Comparison of ENCODE assay signal across 18 cellular contexts in genomic region chr10:28020993-28021982, GRCh38. TPM values are rescaled to one million over a fixed set of nuclear protein-coding genes. Genes with fewer than 3 reads are reported as not detected.
"Had no signal": no experiment of that assay in that cellular context is flagged by ENCODE, and none has a peak within 500 bp of the region (broad histone marks: within the 10 kb centered on the region; RNA-seq: fewer than 3 reads in every experiment).

No MANE protein-coding gene starts in this region.

- H3K27me3 ChIP-seq: gastroesophageal sphincter, ovary, transverse colon had no signal

- H3K36me3 Mint-ChIP-seq: activated CD4-positive, alpha-beta memory T cell treated with anti-CD3 and anti-CD28 coated beads for 36 hours; activated CD8-positive, alpha-beta memory T cell treated with anti-CD3 and anti-CD28 coated beads, Interleukin-2, amount 10 ng/mL, durations not matched to agents 7 days and 5 days; mesothelial cell of epicardium; stimulated activated effector memory CD8-positive, alpha-beta T cell treated with anti-CD3 and anti-CD28 coated beads, Interleukin-12 subunit alpha, Interleukin-12 subunit beta, amount 100 ng/mL, for 72 hours had no signal

- H3K36me3 ChIP-seq: gastroesophageal sphincter, lower lobe of right lung, ovary, transverse colon had no signal

- H3K9me3 Mint-ChIP-seq: activated CD4-positive, alpha-beta memory T cell treated with anti-CD3 and anti-CD28 coated beads for 36 hours; activated naive CD4-positive, alpha-beta T cell treated with anti-CD3 and anti-CD28 coated beads for 36 hours; activated naive CD8-positive, alpha-beta T cell treated with anti-CD3 and anti-CD28 coated beads, Interleukin-2, amount 50 U/mL, for 24 hours; activated T-helper 2 cell treated with anti-CD3 and anti-CD28 coated beads, Interferon-gamma antibody, Interleukin-2, Interleukin-4, amounts not matched to agents 10 μg/mL and 5 μg/mL and 100 μg/mL, durations not matched to agents 14 hours and 24 hours and 36 hours; mesothelial cell of epicardium; neural crest cell; stimulated activated effector memory CD8-positive, alpha-beta T cell treated with anti-CD3 and anti-CD28 coated beads, Interleukin-12 subunit alpha, Interleukin-12 subunit beta, amount 100 ng/mL, for 72 hours had no signal

- H3K4me3 Mint-ChIP-seq: activated CD4-positive, alpha-beta memory T cell treated with anti-CD3 and anti-CD28 coated beads for 36 hours; activated CD8-positive, alpha-beta memory T cell treated with anti-CD3 and anti-CD28 coated beads, Interleukin-2, amount 10 ng/mL, durations not matched to agents 7 days and 5 days; activated naive CD4-positive, alpha-beta T cell treated with anti-CD3 and anti-CD28 coated beads for 36 hours; activated naive CD8-positive, alpha-beta T cell treated with anti-CD3 and anti-CD28 coated beads, Interleukin-2, amount 50 U/mL, for 24 hours; mesothelial cell of epicardium; neural crest cell; stimulated activated effector memory CD8-positive, alpha-beta T cell treated with anti-CD3 and anti-CD28 coated beads, Interleukin-12 subunit alpha, Interleukin-12 subunit beta, amount 100 ng/mL, for 72 hours had no signal

- H3K9me3 ChIP-seq: gastroesophageal sphincter, lower lobe of right lung, ovary, transverse colon had no signal

- H3K27ac Mint-ChIP-seq: activated CD4-positive, alpha-beta memory T cell treated with anti-CD3 and anti-CD28 coated beads for 36 hours; activated CD8-positive, alpha-beta memory T cell treated with anti-CD3 and anti-CD28 coated beads, Interleukin-2, amount 10 ng/mL, durations not matched to agents 7 days and 5 days; activated naive CD4-positive, alpha-beta T cell treated with anti-CD3 and anti-CD28 coated beads for 36 hours; activated naive CD8-positive, alpha-beta T cell treated with anti-CD3 and anti-CD28 coated beads, Interleukin-2, amount 50 U/mL, for 24 hours; activated T-helper 2 cell treated with anti-CD3 and anti-CD28 coated beads, Interferon-gamma antibody, Interleukin-2, Interleukin-4, amounts not matched to agents 10 μg/mL and 5 μg/mL and 100 μg/mL, durations not matched to agents 14 hours and 24 hours and 36 hours; mesothelial cell of epicardium; stimulated activated effector memory CD8-positive, alpha-beta T cell treated with anti-CD3 and anti-CD28 coated beads, Interleukin-12 subunit alpha, Interleukin-12 subunit beta, amount 100 ng/mL, for 72 hours had no signal

- H3K4me1 ChIP-seq: gastroesophageal sphincter, lower lobe of right lung, transverse colon had no signal

- ATAC-seq: activated CD8-positive, alpha-beta memory T cell treated with anti-CD3 and anti-CD28 coated beads, Interleukin-2, amount 10 ng/mL, durations not matched to agents 7 days and 5 days; activated naive CD8-positive, alpha-beta T cell treated with anti-CD3 and anti-CD28 coated beads, Interleukin-2, amount 50 U/mL, for 24 hours; gastroesophageal sphincter; left colon; lower lobe of right lung; stimulated activated effector memory CD8-positive, alpha-beta T cell treated with anti-CD3 and anti-CD28 coated beads, Interleukin-12 subunit alpha, Interleukin-12 subunit beta, amount 100 ng/mL, for 72 hours had no signal

- H3K4me3 ChIP-seq: gastroesophageal sphincter, lower lobe of right lung, ovary, transverse colon had no signal

- H3K4me1 Mint-ChIP-seq: activated CD8-positive, alpha-beta memory T cell treated with anti-CD3 and anti-CD28 coated beads, Interleukin-2, amount 10 ng/mL, durations not matched to agents 7 days and 5 days; activated naive CD8-positive, alpha-beta T cell treated with anti-CD3 and anti-CD28 coated beads, Interleukin-2, amount 50 U/mL, for 24 hours; mesothelial cell of epicardium; neural crest cell; stimulated activated effector memory CD8-positive, alpha-beta T cell treated with anti-CD3 and anti-CD28 coated beads, Interleukin-12 subunit alpha, Interleukin-12 subunit beta, amount 100 ng/mL, for 72 hours had no signal

- DNase-seq: activated CD4-positive, alpha-beta memory T cell treated with anti-CD3 and anti-CD28 coated beads for 36 hours; activated CD8-positive, alpha-beta memory T cell treated with anti-CD3 and anti-CD28 coated beads, Interleukin-2, amount 10 ng/mL, durations not matched to agents 7 days and 5 days; activated naive CD4-positive, alpha-beta T cell treated with anti-CD3 and anti-CD28 coated beads for 36 hours; activated naive CD8-positive, alpha-beta T cell treated with anti-CD3 and anti-CD28 coated beads, Interleukin-2, amount 50 U/mL, for 24 hours; activated T-cell treated with anti-CD3 and anti-CD28 coated beads, Interleukin-2, amount 50 U/mL, for 1 hour; left colon; lower lobe of right lung; ovary; T1000; transverse colon had no signal

- H3K27ac ChIP-seq: epithelial cell of prostate, gastroesophageal sphincter, lower lobe of right lung, ovary, VCaP had no signal

RNA-seq across cellular contexts. Expression of gene ODAD2, which starts 22.4 kb away (rescaled TPM):
- total RNA-seq: activated CD8-positive, alpha-beta memory T cell treated with anti-CD3 and anti-CD28 coated beads, Interleukin-2, amount 10 ng/mL, durations not matched to agents 7 days and 5 days; activated T-helper 2 cell treated with anti-CD3 and anti-CD28 coated beads, Interferon-gamma antibody, Interleukin-2, Interleukin-4, amounts not matched to agents 10 μg/mL and 5 μg/mL and 100 μg/mL, durations not matched to agents 14 hours and 24 hours and 36 hours; subcutaneous adipose tissue had no signal
